ENCODE assay signal across 9 cellular contexts in genomic region chr15:73924258-73924921, GRCh38.
DNase-seq lines count a peak whose midpoint lies in the region; ATAC-seq lines count a peak whose summit lies in the region.
"Had no signal": no experiment of that assay in that cellular context is flagged by ENCODE, and none has a peak within 500 bp of the region (broad histone marks: within the 10 kb centered on the region; RNA-seq: fewer than 3 reads in every experiment).

No MANE protein-coding gene starts in this region.

- H3K4me1 ChIP-seq in ES-I3 (ENCODE audit: insufficient read depth, low read length), result peaks cover 40% of the 10 kb centered on the region

- no peaks in the 10 kb centered on the region for H3K36me3 ChIP-seq in ES-I3 (ENCODE audit: insufficient read depth, low read length)

- H3K9ac ChIP-seq in ES-I3 (ENCODE audit: low read depth, low read length), result peak overlapping the region; percentile 24; the same call in 1 of the 2 replicates

- H3K9me3 ChIP-seq in ES-I3 (ENCODE audit: control insufficient read depth, insufficient read depth, low read length), result no peaks in the 10 kb centered on the region

- ATAC-seq in HG02938 (IDR thresholded peaks at IDR 0.05; ENCODE audit: unreplicated experiment) (no peak), HG03039 (IDR thresholded peaks at IDR 0.05; ENCODE audit: unreplicated experiment) (no peak)

- DNase-seq in NCI-H345 treated with DMSO at 0.1 percent for 48 hours (lab: John Stamatoyannopoulos, UW; ENCODE audit: unreplicated experiment) (peak; percentile 4), amniotic stem cell (lab: John Stamatoyannopoulos, UW) (peak; percentile 86), islet precursor cell (peak; percentile 57)
- peak; percentile 10 for DNase-seq in stimulated activated naive CD4-positive, alpha-beta T cell treated with Interleukin-2 at 50 U/mL for 16 hours (lab: John Stamatoyannopoulos, UW)
- DNase-seq in activated CD4-positive, CD25-positive, alpha-beta regulatory T cell (lab: John Stamatoyannopoulos, UW), result no peak
- DNase-seq: naive B cell had no signal

Comparison
In these comparisons a context has a peak if more than half of its experiments do, and no peak if none do; other contexts are left out.
1. DNase-seq: peak in NCI-H345 treated with DMSO at 0.1 percent for 48 hours (single experiment), amniotic stem cell (single experiment), islet precursor cell (single experiment) and stimulated activated naive CD4-positive, alpha-beta T cell treated with Interleukin-2 at 50 U/mL for 16 hours (single experiment); none in activated CD4-positive, CD25-positive, alpha-beta regulatory T cell (0 of 4).